ENCODE assay signal across 8 cellular contexts in the genomic region with DNA sequence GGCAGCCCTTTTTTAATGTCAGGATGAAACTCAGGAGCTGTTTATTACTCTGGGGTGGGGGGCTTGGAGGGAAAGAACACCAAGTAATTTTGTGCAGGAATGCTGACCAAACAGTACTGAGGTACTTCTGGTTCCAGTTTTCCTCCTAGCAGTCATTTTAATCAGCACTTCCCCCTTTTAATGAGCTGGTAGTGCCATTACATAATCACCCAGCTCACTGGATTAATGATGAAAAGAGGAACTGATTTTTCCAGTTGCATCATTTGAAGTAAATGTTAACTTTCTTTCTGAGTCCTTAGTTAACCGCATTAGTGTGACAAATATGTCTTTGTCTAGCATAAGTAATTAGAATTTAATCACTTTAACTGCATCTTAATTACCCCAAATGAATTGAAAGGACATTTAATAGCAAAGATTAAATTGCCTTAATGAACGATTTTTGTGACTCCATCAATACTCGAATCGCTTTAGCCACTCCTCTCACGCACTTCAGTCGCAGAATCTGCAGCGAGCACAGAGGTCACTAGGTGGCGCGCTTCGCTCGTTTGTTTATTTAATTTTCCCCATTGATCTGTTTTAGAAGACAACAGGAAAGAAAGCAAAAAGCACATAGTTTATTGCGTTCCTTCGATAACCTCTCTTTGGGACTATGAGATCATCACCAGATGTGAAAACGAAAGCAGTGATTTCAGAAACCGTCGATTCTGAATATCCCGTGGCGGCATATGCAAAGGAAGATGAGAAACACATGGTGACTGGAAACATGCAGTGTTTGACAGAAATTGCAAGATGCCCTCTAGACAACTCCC. TPM values are rescaled to one million over a fixed set of nuclear protein-coding genes. Genes with fewer than 3 reads are reported as not detected.
A peak's percentile ranks its signal among the peaks of the same experiment; 100 is the strongest.
DNase-seq lines count a peak whose midpoint lies in the region; ATAC-seq and TF ChIP-seq lines count a peak whose summit lies in the region.

No MANE protein-coding gene starts in this region.

- no peak overlapping the region for H3K4me3 ChIP-seq in mucosa of descending colon

- peaks cover 2% of the 10 kb centered on the region for H3K4me1 ChIP-seq in mucosa of descending colon (ENCODE audit: low read depth)

- no peak overlapping the region for H3K27ac Mint-ChIP-seq in activated CD4-positive, alpha-beta memory T cell treated with anti-CD3 and anti-CD28 coated beads, Interleukin-2, amount 10 ng/mL, durations not matched to agents 7 days and 5 days
- peak overlapping the region; percentile 83 for H3K27ac Mint-ChIP-seq in stimulated activated memory B cell treated with anti-CD40 and anti-IgM and Interleukin-4, amounts not matched to agents 10 μg/mL and 1 μg/mL and 100 μg/mL, for 72 hours

- ATAC-seq in GM18868 (IDR thresholded peaks at IDR 0.05; ENCODE audit: unreplicated experiment) (peak; percentile 75), HG03139 (IDR thresholded peaks at IDR 0.05; ENCODE audit: unreplicated experiment) (peak; percentile 63), mucosa of descending colon (peak; percentile 70)
- peak; percentile 88 for ATAC-seq in stimulated activated memory B cell treated with anti-CD40 and anti-IgM and Interleukin-4, amounts not matched to agents 10 μg/mL and 1 μg/mL and 100 μg/mL, for 72 hours

- DNase-seq in AML-193 (lab: John Stamatoyannopoulos, UW) (peak; percentile 89 to 90), NCI-H748 treated with DMSO at 0.1 percent for 48 hours (lab: John Stamatoyannopoulos, UW) (peak; percentile 19), mucosa of descending colon (peak; percentile 46 to 80 (median 74))
- DNase-seq in activated CD4-positive, alpha-beta memory T cell treated with anti-CD3 and anti-CD28 coated beads, Interleukin-2, amount 10 ng/mL, durations not matched to agents 7 days and 5 days, result peak; percentile 80
- DNase-seq in effector CD8-positive, alpha-beta T cell (lab: John Stamatoyannopoulos, UW), result peak; percentile 26

- peaks cover 80% of the 10 kb centered on the region for H3K27me3 Mint-ChIP-seq in activated CD4-positive, alpha-beta memory T cell treated with anti-CD3 and anti-CD28 coated beads, Interleukin-2, amount 10 ng/mL, durations not matched to agents 7 days and 5 days
- peaks cover 53% of the 10 kb centered on the region for H3K27me3 Mint-ChIP-seq in stimulated activated memory B cell treated with anti-CD40 and anti-IgM and Interleukin-4, amounts not matched to agents 10 μg/mL and 1 μg/mL and 100 μg/mL, for 72 hours

- no peaks in the 10 kb centered on the region for H3K36me3 ChIP-seq in mucosa of descending colon (ENCODE audit: low read depth)

- no peak overlapping the region for H3K4me3 Mint-ChIP-seq in activated CD4-positive, alpha-beta memory T cell treated with anti-CD3 and anti-CD28 coated beads, Interleukin-2, amount 10 ng/mL, durations not matched to agents 7 days and 5 days
- peak overlapping the region; percentile 70 for H3K4me3 Mint-ChIP-seq in stimulated activated memory B cell treated with anti-CD40 and anti-IgM and Interleukin-4, amounts not matched to agents 10 μg/mL and 1 μg/mL and 100 μg/mL, for 72 hours

- no peaks in the 10 kb centered on the region for H3K9me3 Mint-ChIP-seq in activated CD4-positive, alpha-beta memory T cell treated with anti-CD3 and anti-CD28 coated beads, Interleukin-2, amount 10 ng/mL, durations not matched to agents 7 days and 5 days
- no peaks in the 10 kb centered on the region for H3K9me3 Mint-ChIP-seq in stimulated activated memory B cell treated with anti-CD40 and anti-IgM and Interleukin-4, amounts not matched to agents 10 μg/mL and 1 μg/mL and 100 μg/mL, for 72 hours

- CTCF ChIA-PET in activated CD4-positive, alpha-beta memory T cell treated with anti-CD3 and anti-CD28 coated beads, Interleukin-2, amount 10 ng/mL, durations not matched to agents 7 days and 5 days (lab: Charles Lee), result interaction anchor here (0.8 to 1.4 kb wide), 3 partner anchors 30 to 449 kb away, joined by 3 to 4 read pairs (median 4); no protein-coding TSS in a partner anchor

- H3K9me3 ChIP-seq in mucosa of descending colon, result no peaks in the 10 kb centered on the region

- H3K36me3 Mint-ChIP-seq in activated CD4-positive, alpha-beta memory T cell treated with anti-CD3 and anti-CD28 coated beads, Interleukin-2, amount 10 ng/mL, durations not matched to agents 7 days and 5 days (ENCODE audit: low read depth), result no peaks in the 10 kb centered on the region
- H3K36me3 Mint-ChIP-seq in stimulated activated memory B cell treated with anti-CD40 and anti-IgM and Interleukin-4, amounts not matched to agents 10 μg/mL and 1 μg/mL and 100 μg/mL, for 72 hours, result no peaks in the 10 kb centered on the region

- POLR2A ChIA-PET in activated CD4-positive, alpha-beta memory T cell treated with anti-CD3 and anti-CD28 coated beads, Interleukin-2, amount 10 ng/mL, durations not matched to agents 7 days and 5 days (lab: Charles Lee), result no interaction called here

- H3K4me1 Mint-ChIP-seq in activated CD4-positive, alpha-beta memory T cell treated with anti-CD3 and anti-CD28 coated beads, Interleukin-2, amount 10 ng/mL, durations not matched to agents 7 days and 5 days, result peaks cover 16% of the 10 kb centered on the region
- H3K4me1 Mint-ChIP-seq in stimulated activated memory B cell treated with anti-CD40 and anti-IgM and Interleukin-4, amounts not matched to agents 10 μg/mL and 1 μg/mL and 100 μg/mL, for 72 hours, result peaks cover 13% of the 10 kb centered on the region

- peak; percentile 83 for TF ChIP-seq CTCF in mucosa of descending colon (IDR thresholded peaks at IDR 0.05)

- intact Hi-C loops in mucosa of descending colon (cut with DNase I, micrococcal nuclease), result loop anchor here in 1 of 2 donors (5.0 kb wide), 1 partner anchor 417 kb away; no protein-coding TSS in a partner anchor

RNA-seq across cellular contexts. Expression of gene ONECUT1, which starts 9.8 kb away (rescaled TPM):
- not detected for total RNA-seq in activated CD4-positive, alpha-beta memory T cell treated with anti-CD3 and anti-CD28 coated beads, Interleukin-2, amount 10 ng/mL, durations not matched to agents 7 days and 5 days
- not detected for total RNA-seq in mucosa of descending colon

Comparison
In these comparisons a context has a peak if more than half of its experiments do, and no peak if none do; other contexts are left out.
1. DNase-seq: peak in every context shown above with its lines; median percentile 90 in AML-193; 80 in activated CD4-positive, alpha-beta memory T cell treated with anti-CD3 and anti-CD28 coated beads, Interleukin-2, amount 10 ng/mL, durations not matched to agents 7 days and 5 days; 74 in mucosa of descending colon; 26 in effector CD8-positive, alpha-beta T cell; 19 in NCI-H748 treated with DMSO at 0.1 percent for 48 hours.